Comparison of ENCODE assay signal across 8 cellular contexts in the genomic region with DNA sequence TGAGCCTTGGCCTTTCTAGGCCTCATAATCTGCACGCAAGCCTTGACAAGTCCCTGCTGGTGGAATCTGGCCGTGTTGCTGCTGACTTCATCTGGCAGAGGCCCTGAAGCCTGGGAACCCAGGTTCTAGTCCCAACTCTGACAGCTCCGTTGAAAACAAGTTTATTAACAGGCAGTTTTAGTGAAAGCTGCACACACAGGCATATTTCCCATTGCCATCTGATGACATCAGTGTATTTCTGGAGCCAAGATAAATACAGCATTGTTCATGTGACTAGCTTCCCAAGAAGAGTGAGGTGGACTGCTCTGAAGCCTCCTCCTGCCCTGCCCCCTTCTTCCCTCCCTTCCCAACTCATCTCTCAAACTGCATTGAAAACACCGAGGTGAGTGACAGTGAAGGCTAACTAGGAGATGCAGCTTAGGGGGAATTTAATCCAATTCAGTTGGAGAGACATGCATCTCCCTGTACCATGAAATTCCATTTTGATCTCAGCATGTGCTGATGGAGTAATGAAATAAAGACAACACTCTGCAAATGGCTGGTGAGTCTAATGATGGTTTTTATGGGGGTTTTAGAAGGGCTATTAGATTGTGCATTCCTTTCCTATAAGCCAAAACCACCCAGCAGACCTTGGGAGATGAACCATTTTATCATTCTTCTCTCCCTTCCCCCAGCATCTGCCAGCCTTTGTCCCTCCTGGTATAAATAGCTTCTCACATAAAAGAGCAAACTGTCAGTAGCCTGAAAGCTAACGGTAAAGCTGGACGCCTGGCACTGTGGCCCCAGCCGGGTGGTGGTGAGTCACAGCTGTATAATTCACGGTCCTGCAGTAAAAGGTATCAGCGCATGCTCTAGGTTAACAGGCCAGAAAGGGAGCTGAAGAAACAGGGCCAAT.
DNase-seq lines count a peak whose midpoint lies in the region; ATAC-seq and TF ChIP-seq lines count a peak whose summit lies in the region.

No MANE protein-coding gene starts in this region.

- H3K36me3 ChIP-seq in brain microvascular endothelial cell (replicated peaks): no peaks in the 10 kb centered on the region

- H3K27ac ChIP-seq in brain microvascular endothelial cell (peak overlapping the region; percentile 99), substantia nigra (ENCODE audit: low read depth, low read length, poor library complexity, severe bottlenecking) (peak overlapping the region; percentile 24)

- no peak for TF ChIP-seq CTCF in LNCaP clone FGC (IDR thresholded peaks at IDR 0.05; ENCODE audit: control insufficient read depth, extremely low read depth, insufficient read depth)
- peak; percentile 42 for TF ChIP-seq CTCF in brain microvascular endothelial cell (IDR thresholded peaks at IDR 0.05; ENCODE audit: low read depth, low read length, missing control alignments)

- DNase-seq in LNCaP clone FGC (ENCODE audit: low read depth) (peak; percentile 82), brain microvascular endothelial cell (peak; percentile 98), kidney glomerular epithelial cell (lab: John Stamatoyannopoulos, UW) (peak; percentile 97), substantia nigra (lab: John Stamatoyannopoulos, UW) (peak in 28 of 49 donors; percentile 2 to 66 (median 18))
- DNase-seq in stimulated activated CD4-positive, alpha-beta T cell treated with anti-CD3 and anti-CD28 coated beads, Interleukin-12 subunit alpha, Interleukin-12 subunit beta, amount 100 ng/mL, for 4 hours: no peak
- no peak for DNase-seq in activated CD4-positive, CD25-positive, alpha-beta regulatory T cell (lab: John Stamatoyannopoulos, UW)

- no peak for ATAC-seq in GM21515 (IDR thresholded peaks at IDR 0.05; ENCODE audit: unreplicated experiment)
- ATAC-seq in GM21381 (IDR thresholded peaks at IDR 0.05; ENCODE audit: unreplicated experiment): no peak

- H3K4me3 ChIP-seq in LNCaP clone FGC (ENCODE audit: low read depth, low read length) (no peak overlapping the region), brain microvascular endothelial cell (ENCODE audit: low read depth, low read length) (peak overlapping the region; percentile 1)

- in situ Hi-C loops in brain microvascular endothelial cell (cut with HindIII; ENCODE audit: low pct_ligation_motif_present, low sequenced_read_pairs): no loop called here

- no peaks in the 10 kb centered on the region for H3K27me3 ChIP-seq in brain microvascular endothelial cell (replicated peaks)

Comparison
In these comparisons a context has a peak if more than half of its experiments do, and no peak if none do; other contexts are left out.
1. DNase-seq: peak in LNCaP clone FGC (single experiment), brain microvascular endothelial cell (single experiment), kidney glomerular epithelial cell (single experiment) and substantia nigra (28 of 49); none in stimulated activated CD4-positive, alpha-beta T cell treated with anti-CD3 and anti-CD28 coated beads, Interleukin-12 subunit alpha, Interleukin-12 subunit beta, amount 100 ng/mL, for 4 hours (single experiment) and activated CD4-positive, CD25-positive, alpha-beta regulatory T cell (0 of 4).